In genomic region chr2:142094233-142094632, GRCh38 we compare ENCODE assay signal across 9 cellular contexts. TPM values are rescaled to one million over a fixed set of nuclear protein-coding genes. Genes with fewer than 3 reads are reported as not detected.
"Had no signal": no experiment of that assay in that cellular context is flagged by ENCODE, and none has a peak within 500 bp of the region (broad histone marks: within the 10 kb centered on the region; RNA-seq: fewer than 3 reads in every experiment).

No MANE protein-coding gene starts in this region.

- H3K9me3 ChIP-seq: HAP-1 had no signal

- ATAC-seq: GM23338, HCT116 had no signal

- H3K27ac ChIP-seq: HL-60 had no signal

- H2AFZ ChIP-seq: GM23338 had no signal

- DNase-seq: H7, HFFc6, Kasumi-1, KG1 had no signal

- H3K4me2 ChIP-seq: GM23338 had no signal

- H3K4me1 ChIP-seq: HAP-1 had no signal

- H3K4me3 ChIP-seq: GM23338, HAP-1 had no signal

- H3K36me3 ChIP-seq: HAP-1 had no signal

RNA-seq across cellular contexts. Expression of gene LRP1B, which starts 36.6 kb away (rescaled TPM):
- total RNA-seq: HFFc6 had no signal
- polyA plus RNA-seq: IgD-negative memory B cell had no signal
